13 cellular contexts compared by ENCODE assay signal in genomic region chr9:134460206-134460605, GRCh38.
"Had no signal": no experiment of that assay in that cellular context is flagged by ENCODE, and none has a peak within 500 bp of the region (broad histone marks: within the 10 kb centered on the region; RNA-seq: fewer than 3 reads in every experiment).

No MANE protein-coding gene starts in this region.

- H3K36me3 Mint-ChIP-seq: naive thymus-derived CD4-positive, alpha-beta T cell had no signal

- DNase-seq: cortex of kidney; dorsolateral prefrontal cortex; effector CD8-positive, alpha-beta T cell; foreskin melanocyte; head of caudate nucleus; mesendoderm; naive thymus-derived CD4-positive, alpha-beta T cell; nucleus accumbens; ovary; sigmoid colon; small intestine; stimulated activated CD4-positive, alpha-beta T cell treated with anti-CD3 and anti-CD28 coated beads, Interleukin-2, amount 100 ng/mL, for 48 hours; stimulated activated naive CD8-positive, alpha-beta T cell treated with anti-CD3 and anti-CD28 coated beads, Interleukin-15, Interleukin-2, amounts not matched to agents 100 U/mL and 50 U/mL, for 24 hours had no signal

- H3K9me3 Mint-ChIP-seq: naive thymus-derived CD4-positive, alpha-beta T cell had no signal

- H3K4me3 Mint-ChIP-seq: naive thymus-derived CD4-positive, alpha-beta T cell had no signal

- ATAC-seq: naive thymus-derived CD4-positive, alpha-beta T cell; stimulated activated naive CD8-positive, alpha-beta T cell treated with anti-CD3 and anti-CD28 coated beads, Interleukin-15, Interleukin-2, amounts not matched to agents 100 U/mL and 50 U/mL, for 24 hours had no signal
